In genomic region chr21:32312321-32312720, GRCh38 we compare ENCODE assay signal across 24 cellular contexts. TPM values are rescaled to one million over a fixed set of nuclear protein-coding genes. Genes with fewer than 3 reads are reported as not detected.
DNase-seq lines count a peak whose midpoint lies in the region; ATAC-seq and TF ChIP-seq lines count a peak whose summit lies in the region.
"Had no signal": no experiment of that assay in that cellular context is flagged by ENCODE, and none has a peak within 500 bp of the region (broad histone marks: within the 10 kb centered on the region; RNA-seq: fewer than 3 reads in every experiment).

No MANE protein-coding gene starts in this region.

- no TSS peak for BruUV-seq in Caco-2 (replicated peaks; lab: Mats Ljungman, UMichigan)

- no peak for ATAC-seq in stimulated activated memory B cell treated with anti-CD40 and anti-IgM and Interleukin-4, amounts not matched to agents 10 μg/mL and 1 μg/mL and 100 μg/mL, for 72 hours
- ATAC-seq: GM12878, Panc1 had no signal

- peaks cover 62% of the 10 kb centered on the region for H3K36me3 Mint-ChIP-seq in stimulated activated memory B cell treated with anti-CD40 and anti-IgM and Interleukin-4, amounts not matched to agents 10 μg/mL and 1 μg/mL and 100 μg/mL, for 72 hours
- H3K36me3 Mint-ChIP-seq in Caco-2 (ENCODE audit: insufficient read depth, unreplicated experiment): peaks cover 30% of the 10 kb centered on the region

- H3K9me3 ChIP-seq in Caco-2: no peaks in the 10 kb centered on the region
- H3K9me3 ChIP-seq: BLaER1, SJSA1 had no signal

- peak overlapping the region; percentile 9 for H3K27ac Mint-ChIP-seq in stimulated activated memory B cell treated with anti-CD40 and anti-IgM and Interleukin-4, amounts not matched to agents 10 μg/mL and 1 μg/mL and 100 μg/mL, for 72 hours
- no peak overlapping the region for H3K27ac Mint-ChIP-seq in Caco-2 (ENCODE audit: unreplicated experiment)
- H3K27ac Mint-ChIP-seq: CD4-positive, alpha-beta T cell had no signal

- H3K4me1 Mint-ChIP-seq in stimulated activated memory B cell treated with anti-CD40 and anti-IgM and Interleukin-4, amounts not matched to agents 10 μg/mL and 1 μg/mL and 100 μg/mL, for 72 hours: peaks cover 14% of the 10 kb centered on the region
- no peaks in the 10 kb centered on the region for H3K4me1 Mint-ChIP-seq in Caco-2 (ENCODE audit: low read depth, unreplicated experiment)

- intact Hi-C loops in Caco-2 (cut with micrococcal nuclease; ENCODE audit: unreplicated experiment): no loop called here

- POLR2A ChIA-PET in Caco-2 (lab: Charles Lee): no interaction called here

- no peaks in the 10 kb centered on the region for H3K27me3 ChIP-seq in Caco-2 (replicated peaks; ENCODE audit: control insufficient read depth, insufficient read depth, low read length)
- H3K27me3 ChIP-seq: BLaER1, SJSA1 had no signal

- peak; percentile 41 for DNase-seq in activated CD8-positive, alpha-beta memory T cell treated with anti-CD3 and anti-CD28 coated beads for 24 hours
- DNase-seq in activated CD8-positive, alpha-beta memory T cell treated with anti-CD3 and anti-CD28 coated beads, Interleukin-2, amount 50 U/mL, for 4 hours: no peak
- peak; percentile 22 for DNase-seq in activated CD8-positive, alpha-beta memory T cell treated with anti-CD3 and anti-CD28 coated beads, Interleukin-2, amount 50 U/mL, for 48 hours
- DNase-seq in islet precursor cell (peak; percentile 29), GM20000 (ENCODE audit: low spot score) (no peak), NCI-H1436 treated with DMSO at 0.1 percent for 48 hours (lab: John Stamatoyannopoulos, UW) (no peak), Caco-2 (no peak)
- DNase-seq: ACHN; CD4-positive, alpha-beta T cell; DND-41; GOT3; HCEC 1CT; KBM-7; NCI-H1092 treated with DMSO at 0.1 percent for 48 hours; NCI-H146; NCI-H2029 treated with DMSO at 0.1 percent for 48 hours; NCI-H226; NCI-H510A treated with DMSO at 0.1 percent for 48 hours; NCI-H748 treated with DMSO at 0.1 percent for 48 hours had no signal

- H3K9me3 Mint-ChIP-seq in stimulated activated memory B cell treated with anti-CD40 and anti-IgM and Interleukin-4, amounts not matched to agents 10 μg/mL and 1 μg/mL and 100 μg/mL, for 72 hours: no peaks in the 10 kb centered on the region
- no peaks in the 10 kb centered on the region for H3K9me3 Mint-ChIP-seq in Caco-2 (ENCODE audit: unreplicated experiment)
- H3K9me3 Mint-ChIP-seq: CD4-positive, alpha-beta T cell had no signal

- no peak overlapping the region for H3K4me3 ChIP-seq in Caco-2 (ENCODE audit: low read depth, low read length)
- H3K4me3 ChIP-seq: BLaER1, GM12878, SJSA1 had no signal

- CTCF ChIA-PET in Caco-2 (lab: Charles Lee): interaction anchor here (0.6 kb wide), 1 partner anchor 89 kb away, joined by 7 read pairs; no protein-coding TSS in a partner anchor

- H3K27me3 Mint-ChIP-seq in stimulated activated memory B cell treated with anti-CD40 and anti-IgM and Interleukin-4, amounts not matched to agents 10 μg/mL and 1 μg/mL and 100 μg/mL, for 72 hours: no peaks in the 10 kb centered on the region
- H3K27me3 Mint-ChIP-seq in Caco-2 (ENCODE audit: insufficient read depth, unreplicated experiment): no peaks in the 10 kb centered on the region
- H3K27me3 Mint-ChIP-seq: CD4-positive, alpha-beta T cell had no signal

- TF ChIP-seq CTCF in GM20000 (IDR thresholded peaks at IDR 0.05; ENCODE audit: extremely low read depth, missing control alignments): no peak
- no peak for TF ChIP-seq CTCF in Caco-2 (IDR thresholded peaks at IDR 0.05; ENCODE audit: insufficient read depth in 1 of 2, low read depth in 1 of 2, low read length in 1 of 2, severe bottlenecking in 1 of 2, unreplicated experiment in 1 of 2)

- no peaks in the 10 kb centered on the region for H3K4me1 ChIP-seq in Caco-2
- H3K4me1 ChIP-seq: SJSA1 had no signal

- no peaks in the 10 kb centered on the region for H3K36me3 ChIP-seq in Caco-2 (ENCODE audit: control insufficient read depth, insufficient read depth, low read length)

- no peak overlapping the region for H3K4me3 Mint-ChIP-seq in stimulated activated memory B cell treated with anti-CD40 and anti-IgM and Interleukin-4, amounts not matched to agents 10 μg/mL and 1 μg/mL and 100 μg/mL, for 72 hours
- no peak overlapping the region for H3K4me3 Mint-ChIP-seq in Caco-2 (ENCODE audit: unreplicated experiment)
- H3K4me3 Mint-ChIP-seq: CD4-positive, alpha-beta T cell had no signal

RNA-seq across cellular contexts. Expression of gene MRAP, which starts 13.7 kb away (rescaled TPM):
- total RNA-seq in Caco-2 (2022): not detected in 2 replicates
- total RNA-seq: CD4-positive, alpha-beta T cell; GM12878; SJSA1 had no signal

RNA-seq across cellular contexts. Expression of gene MIS18A, which starts 33.5 kb away (rescaled TPM):
- 22.9 and 27.5 TPM in 2 replicates for total RNA-seq in Caco-2 (2022)

Comparison
In these comparisons a context has a peak if more than half of its experiments do, and no peak if none do; other contexts are left out.
1. DNase-seq: peak in activated CD8-positive, alpha-beta memory T cell treated with anti-CD3 and anti-CD28 coated beads for 24 hours (single experiment), activated CD8-positive, alpha-beta memory T cell treated with anti-CD3 and anti-CD28 coated beads, Interleukin-2, amount 50 U/mL, for 48 hours (single experiment) and islet precursor cell (single experiment); none in activated CD8-positive, alpha-beta memory T cell treated with anti-CD3 and anti-CD28 coated beads, Interleukin-2, amount 50 U/mL, for 4 hours (single experiment), GM20000 (single experiment), NCI-H1436 treated with DMSO at 0.1 percent for 48 hours (single experiment) and Caco-2 (0 of 2).